ENCODE assay signal across 10 cellular contexts in the genomic region with DNA sequence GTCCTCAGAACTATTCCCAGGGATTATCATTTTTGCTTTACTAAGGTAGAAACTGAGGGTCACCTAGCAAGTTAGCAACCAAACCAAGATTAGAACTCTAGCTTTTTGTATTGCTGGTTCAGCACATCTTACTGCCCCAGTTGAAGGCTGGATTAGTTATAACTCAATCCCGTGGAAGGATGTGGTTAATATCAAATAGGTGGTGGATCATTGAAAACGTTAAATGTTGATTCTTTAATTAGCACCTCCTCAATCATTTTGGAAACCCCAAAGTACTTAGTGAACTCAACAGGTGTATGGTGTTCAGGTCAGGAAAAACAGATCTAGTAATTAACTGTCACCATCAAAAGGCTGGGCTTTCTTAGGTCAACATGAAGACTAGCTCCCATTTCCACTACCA.
DNase-seq lines count a peak whose midpoint lies in the region; ATAC-seq and TF ChIP-seq lines count a peak whose summit lies in the region.
"Had no signal": no experiment of that assay in that cellular context is flagged by ENCODE, and none has a peak within 500 bp of the region (broad histone marks: within the 10 kb centered on the region; RNA-seq: fewer than 3 reads in every experiment).

No MANE protein-coding gene starts in this region.

- no peak for DNase-seq in ascending aorta (ENCODE audit: low spot score in 2 of 2)
- DNase-seq in osteoblast (ENCODE audit: insufficient read length, low spot score, missing footprints): no peak
- DNase-seq in dedifferentiated amniotic fluid mesenchymal stem cell (ENCODE audit: extremely low spot score): no peak
- no peak for DNase-seq in NCI-H345 (lab: John Stamatoyannopoulos, UW)
- DNase-seq in stimulated activated naive CD4-positive, alpha-beta T cell treated with Interleukin-2 at 50 U/mL for 16 hours (lab: John Stamatoyannopoulos, UW): no peak
- DNase-seq: KG1, mammary epithelial cell had no signal

- intact Hi-C loops in ascending aorta (cut with DNase I): loop anchor here (10.0 kb wide), 1 partner anchor 321 kb away; the partner anchor contains the start of gene ZNF365

- TF ChIP-seq CTCF in ascending aorta (IDR thresholded peaks at IDR 0.05) (no peak), osteoblast (IDR thresholded peaks at IDR 0.05; ENCODE audit: extremely low read depth, low read depth, low read length) (no peak)

- no peak overlapping the region; the same call in 1 of the 2 replicates for H3K9ac ChIP-seq in BLaER1

- H3K36me3 Mint-ChIP-seq in IgD-negative memory B cell: peaks cover 29% of the 10 kb centered on the region

- H3K4me2 ChIP-seq in BLaER1 (peak overlapping the region; percentile 72), osteoblast (ENCODE audit: insufficient read depth, low read length) (peak overlapping the region; percentile 88)

- H3K27me3 Mint-ChIP-seq in IgD-negative memory B cell: no peaks in the 10 kb centered on the region

- H3K9me3 ChIP-seq in BLaER1: peaks cover 23% of the 10 kb centered on the region
- H3K9me3 ChIP-seq in ascending aorta: no peaks in the 10 kb centered on the region
- H3K9me3 ChIP-seq in osteoblast (ENCODE audit: low read depth, low read length): no peaks in the 10 kb centered on the region

- H3K9me3 Mint-ChIP-seq in IgD-negative memory B cell: peaks cover 0 to 3% (median 1%) of the 10 kb centered on the region in 3 donors

- H3K4me1 ChIP-seq in BLaER1 (peaks cover 97% of the 10 kb centered on the region), ascending aorta (peaks cover 13 to 55% of the 10 kb centered on the region in 2 donors), osteoblast (ENCODE audit: insufficient read depth, low read length) (peaks cover 64% of the 10 kb centered on the region)

- H2AFZ ChIP-seq in osteoblast (ENCODE audit: low read length): no peak overlapping the region

- H3K27ac Mint-ChIP-seq in IgD-negative memory B cell: peak overlapping the region; percentile 85 to 96 (median 95)

- ATAC-seq in GM21528 (IDR thresholded peaks at IDR 0.05; ENCODE audit: low FRiP score, unreplicated experiment): no peak

- H3K27ac ChIP-seq in BLaER1 (peak overlapping the region; percentile 63), ascending aorta (peak overlapping the region; percentile 95 to 97), osteoblast (ENCODE audit: low read depth, low read length) (no peak overlapping the region)

- peaks cover 100% of the 10 kb centered on the region for H3K36me3 ChIP-seq in BLaER1
- peaks cover 26 to 62% of the 10 kb centered on the region in 2 donors for H3K36me3 ChIP-seq in ascending aorta
- H3K36me3 ChIP-seq in osteoblast (ENCODE audit: insufficient read depth, low read length): peaks cover 74% of the 10 kb centered on the region

- H3K4me3 ChIP-seq in BLaER1 (no peak overlapping the region), ascending aorta (peak overlapping the region; percentile 34 to 78), osteoblast (ENCODE audit: insufficient read depth, low read length) (peak overlapping the region; percentile 77)

- H3K27me3 ChIP-seq in BLaER1: no peaks in the 10 kb centered on the region
- H3K27me3 ChIP-seq in ascending aorta: no peaks in the 10 kb centered on the region
- H3K27me3 ChIP-seq in osteoblast (ENCODE audit: insufficient read depth, low read length): no peaks in the 10 kb centered on the region

- H3K79me2 ChIP-seq in osteoblast (ENCODE audit: insufficient read depth, low read length): peaks cover 96% of the 10 kb centered on the region

- H3K4me1 Mint-ChIP-seq in IgD-negative memory B cell: peaks cover 70 to 87% (median 79%) of the 10 kb centered on the region in 3 donors

- peaks cover 4% of the 10 kb centered on the region; the same call in 1 of the 2 replicates for H4K20me1 ChIP-seq in BLaER1
- peaks cover 71% of the 10 kb centered on the region for H4K20me1 ChIP-seq in osteoblast (ENCODE audit: insufficient read depth, low read length)

- peak overlapping the region; percentile 60 to 94 (median 87) for H3K4me3 Mint-ChIP-seq in IgD-negative memory B cell
